11 cellular contexts compared by ENCODE assay signal in the genomic region with DNA sequence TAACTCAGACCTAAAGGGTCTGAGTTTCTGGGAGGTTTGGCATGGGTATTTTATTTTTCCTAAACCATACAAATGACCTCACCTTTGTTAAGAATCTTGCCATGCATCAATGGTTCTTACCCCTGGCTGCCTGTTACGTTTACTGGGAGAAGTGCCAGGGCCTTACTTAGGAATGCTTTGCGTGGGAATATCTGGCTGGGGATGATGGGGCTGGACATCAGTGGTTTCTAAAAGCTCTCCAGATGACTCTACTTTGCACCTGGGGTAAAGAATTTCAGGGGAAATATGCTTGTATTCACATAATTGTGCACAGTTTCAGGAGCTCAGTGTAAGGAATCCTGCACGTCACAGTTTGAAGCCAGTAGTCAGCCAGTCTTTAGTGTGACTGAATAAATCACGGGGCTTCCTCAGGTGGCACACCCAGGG. TPM values are rescaled to one million over a fixed set of nuclear protein-coding genes. Genes with fewer than 3 reads are reported as not detected.
DNase-seq lines count a peak whose midpoint lies in the region; ATAC-seq and TF ChIP-seq lines count a peak whose summit lies in the region.
"Had no signal": no experiment of that assay in that cellular context is flagged by ENCODE, and none has a peak within 500 bp of the region (broad histone marks: within the 10 kb centered on the region; RNA-seq: fewer than 3 reads in every experiment).

No MANE protein-coding gene starts in this region.

- no peak for TF ChIP-seq CTCF in astrocyte of the spinal cord (IDR thresholded peaks at IDR 0.05; ENCODE audit: low read depth, low read length)
- TF ChIP-seq CTCF in kidney epithelial cell (IDR thresholded peaks at IDR 0.05; ENCODE audit: insufficient read depth, low read length, poor library complexity, severe bottlenecking): no peak

- in situ Hi-C loops in astrocyte of the spinal cord (cut with HindIII; ENCODE audit: low sequenced_read_pairs): no loop called here

- H3K36me3 Mint-ChIP-seq in activated CD4-positive, alpha-beta T cell treated with anti-CD3 and anti-CD28 coated beads, Interleukin-2, amount 10 ng/mL, durations not matched to agents 7 days and 5 days (ENCODE audit: low read depth): no peaks in the 10 kb centered on the region

- H3K4me3 Mint-ChIP-seq in activated CD4-positive, alpha-beta T cell treated with anti-CD3 and anti-CD28 coated beads, Interleukin-2, amount 10 ng/mL, durations not matched to agents 7 days and 5 days: no peak overlapping the region
- H3K4me3 Mint-ChIP-seq: activated T-cell treated with anti-CD3 and anti-CD28 coated beads, Interleukin-2, amount 50 U/mL, for 24 hours; CD4-positive, alpha-beta T cell had no signal

- no peak overlapping the region for H3K27ac Mint-ChIP-seq in activated CD4-positive, alpha-beta T cell treated with anti-CD3 and anti-CD28 coated beads, Interleukin-2, amount 10 ng/mL, durations not matched to agents 7 days and 5 days
- H3K27ac Mint-ChIP-seq: activated T-cell treated with anti-CD3 and anti-CD28 coated beads, Interleukin-2, amount 50 U/mL, for 24 hours; CD4-positive, alpha-beta T cell had no signal

- H3K4me3 ChIP-seq in astrocyte of the spinal cord (ENCODE audit: low read depth, low read length) (no peak overlapping the region), kidney epithelial cell (ENCODE audit: low read depth, low read length) (no peak overlapping the region)
- H3K4me3 ChIP-seq: heart left ventricle had no signal

- H3K27me3 Mint-ChIP-seq in activated CD4-positive, alpha-beta T cell treated with anti-CD3 and anti-CD28 coated beads, Interleukin-2, amount 10 ng/mL, durations not matched to agents 7 days and 5 days: no peaks in the 10 kb centered on the region

- no peaks in the 10 kb centered on the region for H3K9me3 Mint-ChIP-seq in activated CD4-positive, alpha-beta T cell treated with anti-CD3 and anti-CD28 coated beads, Interleukin-2, amount 10 ng/mL, durations not matched to agents 7 days and 5 days
- H3K9me3 Mint-ChIP-seq: activated T-cell treated with anti-CD3 and anti-CD28 coated beads, Interleukin-2, amount 50 U/mL, for 24 hours; CD4-positive, alpha-beta T cell had no signal

- CTCF ChIA-PET in activated CD4-positive, alpha-beta T cell treated with anti-CD3 and anti-CD28 coated beads, Interleukin-2, amount 10 ng/mL, durations not matched to agents 7 days and 5 days (lab: Charles Lee): no interaction called here

- no peaks in the 10 kb centered on the region for H3K4me1 Mint-ChIP-seq in activated CD4-positive, alpha-beta T cell treated with anti-CD3 and anti-CD28 coated beads, Interleukin-2, amount 10 ng/mL, durations not matched to agents 7 days and 5 days

- POLR2A ChIA-PET in activated CD4-positive, alpha-beta T cell treated with anti-CD3 and anti-CD28 coated beads, Interleukin-2, amount 10 ng/mL, durations not matched to agents 7 days and 5 days (lab: Charles Lee): no interaction called here

- no peaks in the 10 kb centered on the region for H3K36me3 ChIP-seq in kidney epithelial cell (ENCODE audit: control insufficient read depth, insufficient read depth, low read length)
- H3K36me3 ChIP-seq: heart left ventricle had no signal

- peak; percentile 37 for DNase-seq in AG08396 (ENCODE audit: low spot score)
- peak; percentile 66 for DNase-seq in LHCN-M2 (ENCODE audit: low read depth)
- DNase-seq in astrocyte of the spinal cord (ENCODE audit: low read depth, low spot score): peak; percentile 92
- DNase-seq in kidney epithelial cell (ENCODE audit: low read depth): peak; percentile 100
- DNase-seq in NCI-H1048 (lab: John Stamatoyannopoulos, UW): no peak
- no peak for DNase-seq in activated CD4-positive, alpha-beta T cell treated with anti-CD3 and anti-CD28 coated beads, Interleukin-2, amount 10 ng/mL, durations not matched to agents 7 days and 5 days
- no peak for DNase-seq in activated naive CD4-positive, alpha-beta T cell treated with Interleukin-2 at 50 U/mL for 16 hours
- DNase-seq: activated T-cell treated with anti-CD3 and anti-CD28 coated beads, Interleukin-2, amount 50 U/mL, for 24 hours; CD4-positive, alpha-beta T cell; heart left ventricle had no signal

- H3K27me3 ChIP-seq in kidney epithelial cell (ENCODE audit: control insufficient read depth, insufficient read depth, low read length): no peaks in the 10 kb centered on the region

- no peak for ATAC-seq in HG02588 (IDR thresholded peaks at IDR 0.05; ENCODE audit: unreplicated experiment)

RNA-seq across cellular contexts. Expression of a gene that starts 18.2 kb away (rescaled TPM):
- 0.23 and 0.32 TPM in 2 replicates for total RNA-seq in LHCN-M2 (2014; rRNA removed)
- polyA plus RNA-seq in LHCN-M2 (2012): not detected
- total RNA-seq in kidney epithelial cell: not detected in 2 replicates
- not detected for total RNA-seq in activated CD4-positive, alpha-beta T cell treated with anti-CD3 and anti-CD28 coated beads, Interleukin-2, amount 10 ng/mL, durations not matched to agents 7 days and 5 days
- total RNA-seq: CD4-positive, alpha-beta T cell had no signal

RNA-seq across cellular contexts. Expression of a gene that starts 39.6 kb away (rescaled TPM):
- total RNA-seq in LHCN-M2 (2014; rRNA removed): 1.3 and 2.3 TPM in 2 replicates
- 2.9 TPM for polyA plus RNA-seq in LHCN-M2 (2012)
- 0.68 and 1.0 TPM in 2 replicates for total RNA-seq in kidney epithelial cell
- under 1 TPM in 1 of 2 experiments, not detected in 1; 0.37 TPM for total RNA-seq in activated CD4-positive, alpha-beta T cell treated with anti-CD3 and anti-CD28 coated beads, Interleukin-2, amount 10 ng/mL, durations not matched to agents 7 days and 5 days

Comparison
In these comparisons a context has a peak if more than half of its experiments do, and no peak if none do; other contexts are left out.
1. DNase-seq: peak in AG08396 (single experiment), LHCN-M2 (single experiment), astrocyte of the spinal cord (single experiment) and kidney epithelial cell (single experiment); none in NCI-H1048 (single experiment), activated CD4-positive, alpha-beta T cell treated with anti-CD3 and anti-CD28 coated beads, Interleukin-2, amount 10 ng/mL, durations not matched to agents 7 days and 5 days (single experiment) and activated naive CD4-positive, alpha-beta T cell treated with Interleukin-2 at 50 U/mL for 16 hours (single experiment).